Comparison of ENCODE assay signal across 1 cellular context in the genomic region with DNA sequence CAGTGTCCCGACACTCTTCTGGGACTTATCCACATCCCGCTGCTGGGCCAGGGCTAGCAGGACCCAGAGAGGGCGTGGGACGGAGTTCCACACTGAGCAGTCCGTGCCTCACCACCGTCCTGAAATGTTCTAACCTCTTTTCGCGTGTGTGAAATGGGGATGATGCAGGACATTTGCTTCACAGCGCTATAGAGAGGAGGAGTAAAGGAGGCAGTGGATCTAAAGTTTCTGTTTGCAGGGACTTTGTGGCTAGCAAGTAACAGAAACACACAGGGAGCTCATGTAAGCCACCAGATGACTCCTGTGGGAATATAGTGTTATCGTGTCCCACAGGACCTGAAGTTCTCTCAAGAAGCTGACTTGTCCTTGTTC.
TF ChIP-seq lines count a peak whose summit lies in the region.

No MANE protein-coding gene starts in this region.

TF ChIP-seq in H1, 55 proteins besides CTCF, POLR2A, EP300 and RAD21:
- TF ChIP-seq PHF8 (conservative IDR thresholded peaks at IDR 0.05; ENCODE audit: low read depth, low read length) (no peak), CBX5 (IDR thresholded peaks at IDR 0.05; ENCODE audit: low read depth, low read length) (no peak), SP2 (IDR thresholded peaks at IDR 0.05; ENCODE audit: low read length) (no peak), SIX5 (IDR thresholded peaks at IDR 0.05; ENCODE audit: low read depth, low read length) (no peak), MAFK (IDR thresholded peaks at IDR 0.05; ENCODE audit: low read depth, low read length) (no peak), BRCA1 (IDR thresholded peaks at IDR 0.05; ENCODE audit: low read depth, low read length) (no peak), TCF12 (IDR thresholded peaks at IDR 0.05; ENCODE audit: low read depth, low read length) (no peak), RFX5 (IDR thresholded peaks at IDR 0.05; ENCODE audit: borderline replicate concordance, low read depth, low read length) (no peak), SIRT6 (IDR thresholded peaks at IDR 0.05; ENCODE audit: low read length) (no peak), EZH2 (IDR thresholded peaks at IDR 0.05; ENCODE audit: low read depth, low read length, severe bottlenecking) (no peak), NANOG (IDR thresholded peaks at IDR 0.05; ENCODE audit: insufficient read depth, low read depth, low read length, poor library complexity, severe bottlenecking) (no peak), TAF7 (optimal IDR thresholded peaks at IDR 0.05; ENCODE audit: borderline replicate concordance, low read depth, low read length) (no peak), ASH2L (IDR thresholded peaks at IDR 0.05; ENCODE audit: low read length) (no peak), CHD2 (IDR thresholded peaks at IDR 0.05; ENCODE audit: low read length) (no peak), ZNF274 (IDR thresholded peaks at IDR 0.05; ENCODE audit: borderline replicate concordance, extremely low read depth, low read length) (no peak)
- TF ChIP-seq, protein P1, sequence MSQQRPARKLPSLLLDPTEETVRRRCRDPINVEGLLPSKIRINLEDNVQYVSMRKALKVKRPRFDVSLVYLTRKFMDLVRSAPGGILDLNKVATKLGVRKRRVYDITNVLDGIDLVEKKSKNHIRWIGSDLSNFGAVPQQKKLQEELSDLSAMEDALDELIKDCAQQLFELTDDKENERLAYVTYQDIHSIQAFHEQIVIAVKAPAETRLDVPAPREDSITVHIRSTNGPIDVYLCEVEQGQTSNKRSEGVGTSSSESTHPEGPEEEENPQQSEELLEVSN (IDR thresholded peaks at IDR 0.05) = no peak
